In genomic region chr18:79204889-79205807, GRCh38 we compare ENCODE assay signal across 22 cellular contexts.
DNase-seq lines count a peak whose midpoint lies in the region; ATAC-seq, FAIRE-seq and TF ChIP-seq lines count a peak whose summit lies in the region.
"Had no signal": no experiment of that assay in that cellular context is flagged by ENCODE, and none has a peak within 500 bp of the region (broad histone marks: within the 10 kb centered on the region; RNA-seq: fewer than 3 reads in every experiment).

No MANE protein-coding gene starts in this region.

- POLR2A ChIA-PET in HepG2 (lab: Yijun Ruan, JAX), result no interaction called here

- intact Hi-C loops in HepG2 (cut with micrococcal nuclease; ENCODE audit: unreplicated experiment), result no loop called here

- TF ChIP-seq CTCF in liver (IDR thresholded peaks at IDR 0.05; ENCODE audit: low read depth, low read length, missing input control) (no peak), HepG2 (CRISPR knock-in tag; IDR thresholded peaks at IDR 0.05) (no peak), NB4 (IDR thresholded peaks at IDR 0.05; ENCODE audit: low read depth, low read length) (no peak), neural crest cell (conservative IDR thresholded peaks at IDR 0.05) (no peak)

- TF ChIP-seq RAD21 in liver (IDR thresholded peaks at IDR 0.05) (no peak), HepG2 (CRISPR knock-in tag; IDR thresholded peaks at IDR 0.05) (no peak)

- H3K4me3 ChIP-seq in liver (ENCODE audit: low read depth in 1 of 3, low read length in 3 of 3) (peak overlapping the region in 1 of 3 donors; percentile 31), HepG2 (replicated peaks in 1 of 3; ENCODE audit: insufficient read depth in 1 of 3, low read depth in 2 of 3, low read length in 3 of 3) (no peak overlapping the region), NB4 (ENCODE audit: low read depth, low read length) (no peak overlapping the region)
- H3K4me3 ChIP-seq: BLaER1 treated with 17β-estradiol and CSF1 and Interleukin-3, amounts not matched to agents 10 nM and 100 nM had no signal

- no peaks in the 10 kb centered on the region for H3K27me3 Mint-ChIP-seq in neural crest cell (ENCODE audit: low read depth)
- H3K27me3 Mint-ChIP-seq: B cell; CD4-positive, alpha-beta T cell had no signal

- no peak overlapping the region for H3K4me3 Mint-ChIP-seq in neural crest cell
- H3K4me3 Mint-ChIP-seq: B cell; CD4-positive, alpha-beta T cell; CD8-positive, alpha-beta T cell had no signal

- peak overlapping the region; percentile 62 for H3K27ac Mint-ChIP-seq in neural crest cell (ENCODE audit: unreplicated experiment)
- H3K27ac Mint-ChIP-seq: B cell; CD4-positive, alpha-beta T cell; CD8-positive, alpha-beta T cell had no signal

- H3K27me3 ChIP-seq in liver (ENCODE audit: control insufficient read depth in 4 of 4, insufficient read depth in 4 of 4, low read length in 3 of 4), result no peaks in the 10 kb centered on the region
- no peaks in the 10 kb centered on the region for H3K27me3 ChIP-seq in HepG2 (ENCODE audit: control insufficient read depth in 1 of 2, insufficient read depth in 2 of 2, low read length in 2 of 2)
- H3K27me3 ChIP-seq: BLaER1 treated with 17β-estradiol and CSF1 and Interleukin-3, amounts not matched to agents 10 nM and 100 nM had no signal

- in situ Hi-C loops in HepG2 (cut with HindIII; ENCODE audit: extremely low pct_ligation_motif_present, low pct_unique_long_range_greater_than_20kb), result no loop called here

- H3K9me3 ChIP-seq in liver (ENCODE audit: control insufficient read depth in 4 of 4, low read length in 3 of 4) (no peaks in the 10 kb centered on the region), HepG2 (ENCODE audit: low read length) (no peaks in the 10 kb centered on the region)
- H3K9me3 ChIP-seq: BLaER1 treated with 17β-estradiol and CSF1 and Interleukin-3, amounts not matched to agents 10 nM and 100 nM had no signal

- peak overlapping the region; percentile 23 to 52 for H3K27ac ChIP-seq in liver (ENCODE audit: low read depth in 1 of 2, low read length in 2 of 2)
- H3K27ac ChIP-seq in HepG2 (ENCODE audit: extremely low read length, insufficient read depth, low read length), result no peak overlapping the region
- H3K27ac ChIP-seq: BLaER1 treated with 17β-estradiol and CSF1 and Interleukin-3, amounts not matched to agents 10 nM and 100 nM; C4-2B had no signal

- DNase-seq in HepG2 (ENCODE audit: low spot score) (no peak), NB4 (ENCODE audit: low read depth) (peak; percentile 15), left lobe of liver (ENCODE audit: low spot score) (no peak), neural crest cell (ENCODE audit: low read depth, low spot score) (no peak), AML-193 (lab: John Stamatoyannopoulos, UW) (no peak), COLO829 (ENCODE audit: low spot score) (no peak), GM12891 (ENCODE audit: insufficient read length, low spot score) (no peak)
- DNase-seq: 8988T; ACHN; CD4-positive, alpha-beta T cell; CD8-positive, alpha-beta T cell; COR-L47; DMS79 treated with DMSO at 0.1 percent for 48 hours; GF-D8 had no signal

- TF ChIP-seq EP300 in HepG2 (IDR thresholded peaks at IDR 0.05; ENCODE audit: low read depth in 2 of 2, low read length in 2 of 2) (no peak), HepG2 (CRISPR knock-in tag; IDR thresholded peaks at IDR 0.05; ENCODE audit: borderline replicate concordance) (no peak)

- H3K36me3 ChIP-seq in liver (ENCODE audit: control insufficient read depth in 4 of 4, insufficient read depth in 3 of 4, low read depth in 1 of 4, low read length in 3 of 4) (peaks cover 0 to 6% (median 4%) of the 10 kb centered on the region in 4 donors), HepG2 (replicated peaks in 1 of 2; ENCODE audit: control insufficient read depth in 1 of 2, insufficient read depth in 2 of 2, low read length in 2 of 2) (peaks cover 0 to 9% of the 10 kb centered on the region in 2 experiments; a peak in 3 of 5 replicates)

- no peak for FAIRE-seq in HepG2 (lab: Jason Lieb, UNC)
- no peak for FAIRE-seq in GM12891 (lab: Jason Lieb, UNC)
- FAIRE-seq: A204.1, G401.6, GM12892, GM18507 had no signal

- CTCF ChIA-PET in HepG2 (lab: Yijun Ruan, JAX; ENCODE audit: low intra/inter-chr PET ratio, low total read pairs), result no interaction called here

- WGBS in liver, result 84% methylated on average over 13 of the region's 13 CpGs
- WGBS in HepG2 (ENCODE audit: low lambda C conversion rate), result 96% methylated on average over 13 of the region's 13 CpGs

- no peaks in the 10 kb centered on the region for H4K20me1 ChIP-seq in HepG2 (ENCODE audit: insufficient read depth, low read length)

- H3K9me3 Mint-ChIP-seq in neural crest cell, result peaks cover 5% of the 10 kb centered on the region
- H3K9me3 Mint-ChIP-seq: CD4-positive, alpha-beta T cell; CD8-positive, alpha-beta T cell had no signal

- H3K9ac ChIP-seq in liver (ENCODE audit: low read depth in 1 of 2, low read length in 2 of 2) (no peak overlapping the region), HepG2 (ENCODE audit: insufficient read depth, low read depth, low read length) (no peak overlapping the region)
- H3K9ac ChIP-seq: BLaER1 treated with 17β-estradiol and CSF1 and Interleukin-3, amounts not matched to agents 10 nM and 100 nM had no signal

- no peak overlapping the region for H2AFZ ChIP-seq in HepG2 (ENCODE audit: low read length)

- no peak overlapping the region for H3K4me2 ChIP-seq in HepG2 (ENCODE audit: low read depth, low read length)
- H3K4me2 ChIP-seq: BLaER1 treated with 17β-estradiol and CSF1 and Interleukin-3, amounts not matched to agents 10 nM and 100 nM had no signal

- H3K79me2 ChIP-seq in HepG2 (ENCODE audit: insufficient read depth, low read length), result no peaks in the 10 kb centered on the region

- no peak for ATAC-seq in HepG2
- ATAC-seq in left lobe of liver, result peak; percentile 65
- ATAC-seq: CD8-positive, alpha-beta T cell had no signal

- H3K4me1 ChIP-seq in liver (ENCODE audit: control insufficient read depth in 4 of 4, insufficient read depth in 4 of 4, low read length in 3 of 4), result peaks cover 0 to 9% (median 5%) of the 10 kb centered on the region in 4 donors
- H3K4me1 ChIP-seq in HepG2 (ENCODE audit: insufficient read depth, low read length), result peaks cover 2% of the 10 kb centered on the region

- H3K4me1 Mint-ChIP-seq in neural crest cell, result peaks cover 16% of the 10 kb centered on the region
- H3K4me1 Mint-ChIP-seq: B cell had no signal

- no TSS peak for BruUV-seq in HepG2 (replicated peaks; lab: Mats Ljungman, UMichigan)

- peaks cover 11% of the 10 kb centered on the region for H3K36me3 Mint-ChIP-seq in neural crest cell (ENCODE audit: low read depth)

- TF ChIP-seq POLR2A in HepG2 (IDR thresholded peaks at IDR 0.05; ENCODE audit: insufficient read depth in 1 of 2, low read depth in 2 of 2, low read length in 2 of 2) (no peak), NB4 (IDR thresholded peaks at IDR 0.05; ENCODE audit: extremely low read depth, insufficient read length) (no peak), GM12891 (IDR thresholded peaks at IDR 0.05; ENCODE audit: low read depth, low read length) (no peak)

TF ChIP-seq in liver, 16 proteins besides CTCF, POLR2A, EP300 and RAD21 (continues in another document):
- TF ChIP-seq FOXA2 (IDR thresholded peaks at IDR 0.05) (no peak), FOXA1 (IDR thresholded peaks at IDR 0.05) (no peak), HNF4G (IDR thresholded peaks at IDR 0.05) (no peak), JUND (IDR thresholded peaks at IDR 0.05) (no peak), NR2F2 (IDR thresholded peaks at IDR 0.05) (no peak), GABPA (IDR thresholded peaks at IDR 0.05 in 1 of 2, conservative IDR thresholded peaks at IDR 0.05 in 1 of 2) (no peak)

TF ChIP-seq in GM12891, 5 proteins besides CTCF, POLR2A, EP300 and RAD21:
- no peak for TF ChIP-seq TAF1 (IDR thresholded peaks at IDR 0.05; ENCODE audit: low read depth, low read length)
- TF ChIP-seq POLR2AphosphoS5 (IDR thresholded peaks at IDR 0.05; ENCODE audit: low read depth, low read length), result no peak
- no peak for TF ChIP-seq POU2F2 (IDR thresholded peaks at IDR 0.05; ENCODE audit: low read depth, low read length)
- TF ChIP-seq PAX5 (IDR thresholded peaks at IDR 0.05; ENCODE audit: insufficient read depth, low read length, severe bottlenecking), result no peak
- no peak for TF ChIP-seq SPI1 (IDR thresholded peaks at IDR 0.05; ENCODE audit: low read depth, low read length)
